1 cellular context compared by ENCODE assay signal in genomic region chr10:90859321-90859751, GRCh38.
TF ChIP-seq lines count a peak whose summit lies in the region.

No MANE protein-coding gene starts in this region.

TF ChIP-seq in K562, 482 proteins besides CTCF, POLR2A, EP300 and RAD21:
- TF ChIP-seq CEBPG (CRISPR knock-in tag; IDR thresholded peaks at IDR 0.05) (no peak), CEBPG (tag; conservative IDR thresholded peaks at IDR 0.05 in 1 of 2, IDR thresholded peaks at IDR 0.05 in 1 of 2) (peak in 1 of 2 experiments; percentile 44; a peak in 1 of 4 replicates), ATF3 (IDR thresholded peaks at IDR 0.05) (0 out of 2 replicates have a peak, but pooled peaks have one; percentile 36), ATF3 (CRISPR knock-in tag; conservative IDR thresholded peaks at IDR 0.05) (no peak), TOE1 (IDR thresholded peaks at IDR 0.05; ENCODE audit: borderline replicate concordance) (no peak), TOE1 (CRISPR knock-in tag; IDR thresholded peaks at IDR 0.05; ENCODE audit: borderline replicate concordance, low read depth) (no peak), MEIS2 (IDR thresholded peaks at IDR 0.05; ENCODE audit: partially characterized antibody) (no peak), SRSF3 (IDR thresholded peaks at IDR 0.05; ENCODE audit: insufficient read depth, low read length) (no peak)
TF ChIP-seq in K562: peak in this region for 2.
